In the genomic region with DNA sequence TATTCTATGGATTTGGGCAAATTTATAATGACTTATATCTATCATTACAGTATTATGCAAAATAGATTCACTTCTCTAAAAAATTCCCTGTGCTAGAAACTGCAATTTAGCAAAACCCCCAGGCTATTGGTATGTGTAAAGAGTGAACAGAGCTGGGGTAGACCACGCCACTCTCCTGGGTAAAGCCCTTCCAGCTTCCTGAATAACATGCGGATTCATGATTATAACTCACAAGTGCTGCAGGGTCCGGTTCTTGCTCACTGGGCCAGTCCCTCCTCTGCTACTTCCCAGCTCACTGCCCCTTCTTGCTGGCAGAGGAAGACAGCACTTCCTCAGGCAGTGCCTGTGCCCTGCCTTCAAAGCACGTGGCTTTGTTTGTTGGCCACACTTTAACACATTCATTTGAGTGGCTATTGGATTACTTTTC, we compare ENCODE assay signal across 1 cellular context.
TF ChIP-seq lines count a peak whose summit lies in the region.

No MANE protein-coding gene starts in this region.

TF ChIP-seq in GM12878, 131 proteins besides CTCF, POLR2A, EP300 and RAD21 (continues in another document):
- TF ChIP-seq RUNX3 (IDR thresholded peaks at IDR 0.05; ENCODE audit: low read length) (peak; percentile 22; the same call in 1 of the 2 replicates), ZBTB11 (CRISPR knock-in tag; IDR thresholded peaks at IDR 0.05) (no peak), BMI1 (IDR thresholded peaks at IDR 0.05; ENCODE audit: borderline replicate concordance) (no peak), TCF12 (IDR thresholded peaks at IDR 0.05; ENCODE audit: low read depth, low read length) (no peak), PML (IDR thresholded peaks at IDR 0.05; ENCODE audit: low read length) (peak; percentile 57; the same call in 1 of the 2 replicates), SPI1 (IDR thresholded peaks at IDR 0.05; ENCODE audit: borderline replicate concordance, insufficient read depth, low read depth, low read length) (peak; percentile 56), PAX5 (IDR thresholded peaks at IDR 0.05; ENCODE audit: borderline replicate concordance, low read depth, low read length) (no peak), STAT1 (conservative IDR thresholded peaks at IDR 0.05) (no peak), CUX1 (IDR thresholded peaks at IDR 0.05; ENCODE audit: insufficient replicate concordance, low read depth, low read length) (no peak), KDM1A (IDR thresholded peaks at IDR 0.05; ENCODE audit: borderline replicate concordance) (no peak), KLF5 (IDR thresholded peaks at IDR 0.05; ENCODE audit: partially characterized antibody) (no peak), NRF1 (conservative IDR thresholded peaks at IDR 0.05; ENCODE audit: low read depth, low read length) (no peak), RCOR1 (conservative IDR thresholded peaks at IDR 0.05; ENCODE audit: low read depth, low read length) (no peak), PBX3 (IDR thresholded peaks at IDR 0.05; ENCODE audit: insufficient replicate concordance, low read depth, low read length) (no peak), E2F8 (IDR thresholded peaks at IDR 0.05; ENCODE audit: low read depth, partially characterized antibody) (no peak), SREBF1 (IDR thresholded peaks at IDR 0.05; ENCODE audit: low read length) (no peak), ZSCAN29 (IDR thresholded peaks at IDR 0.05) (no peak)
- TF ChIP-seq, protein P1, sequence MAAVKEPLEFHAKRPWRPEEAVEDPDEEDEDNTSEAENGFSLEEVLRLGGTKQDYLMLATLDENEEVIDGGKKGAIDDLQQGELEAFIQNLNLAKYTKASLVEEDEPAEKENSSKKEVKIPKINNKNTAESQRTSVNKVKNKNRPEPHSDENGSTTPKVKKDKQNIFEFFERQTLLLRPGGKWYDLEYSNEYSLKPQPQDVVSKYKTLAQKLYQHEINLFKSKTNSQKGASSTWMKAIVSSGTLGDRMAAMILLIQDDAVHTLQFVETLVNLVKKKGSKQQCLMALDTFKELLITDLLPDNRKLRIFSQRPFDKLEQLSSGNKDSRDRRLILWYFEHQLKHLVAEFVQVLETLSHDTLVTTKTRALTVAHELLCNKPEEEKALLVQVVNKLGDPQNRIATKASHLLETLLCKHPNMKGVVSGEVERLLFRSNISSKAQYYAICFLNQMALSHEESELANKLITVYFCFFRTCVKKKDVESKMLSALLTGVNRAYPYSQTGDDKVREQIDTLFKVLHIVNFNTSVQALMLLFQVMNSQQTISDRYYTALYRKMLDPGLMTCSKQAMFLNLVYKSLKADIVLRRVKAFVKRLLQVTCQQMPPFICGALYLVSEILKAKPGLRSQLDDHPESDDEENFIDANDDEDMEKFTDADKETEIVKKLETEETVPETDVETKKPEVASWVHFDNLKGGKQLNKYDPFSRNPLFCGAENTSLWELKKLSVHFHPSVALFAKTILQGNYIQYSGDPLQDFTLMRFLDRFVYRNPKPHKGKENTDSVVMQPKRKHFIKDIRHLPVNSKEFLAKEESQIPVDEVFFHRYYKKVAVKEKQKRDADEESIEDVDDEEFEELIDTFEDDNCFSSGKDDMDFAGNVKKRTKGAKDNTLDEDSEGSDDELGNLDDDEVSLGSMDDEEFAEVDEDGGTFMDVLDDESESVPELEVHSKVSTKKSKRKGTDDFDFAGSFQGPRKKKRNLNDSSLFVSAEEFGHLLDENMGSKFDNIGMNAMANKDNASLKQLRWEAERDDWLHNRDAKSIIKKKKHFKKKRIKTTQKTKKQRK (IDR thresholded peaks at IDR 0.05; ENCODE audit: low read depth, low read length), result no peak
- TF ChIP-seq, protein P2, sequence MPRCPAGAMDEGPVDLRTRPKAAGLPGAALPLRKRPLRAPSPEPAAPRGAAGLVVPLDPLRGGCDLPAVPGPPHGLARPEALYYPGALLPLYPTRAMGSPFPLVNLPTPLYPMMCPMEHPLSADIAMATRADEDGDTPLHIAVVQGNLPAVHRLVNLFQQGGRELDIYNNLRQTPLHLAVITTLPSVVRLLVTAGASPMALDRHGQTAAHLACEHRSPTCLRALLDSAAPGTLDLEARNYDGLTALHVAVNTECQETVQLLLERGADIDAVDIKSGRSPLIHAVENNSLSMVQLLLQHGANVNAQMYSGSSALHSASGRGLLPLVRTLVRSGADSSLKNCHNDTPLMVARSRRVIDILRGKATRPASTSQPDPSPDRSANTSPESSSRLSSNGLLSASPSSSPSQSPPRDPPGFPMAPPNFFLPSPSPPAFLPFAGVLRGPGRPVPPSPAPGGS (IDR thresholded peaks at IDR 0.05; ENCODE audit: borderline replicate concordance, insufficient read depth, low read depth, low read length, poor library complexity, severe bottlenecking), result no peak
- TF ChIP-seq, protein P3, sequence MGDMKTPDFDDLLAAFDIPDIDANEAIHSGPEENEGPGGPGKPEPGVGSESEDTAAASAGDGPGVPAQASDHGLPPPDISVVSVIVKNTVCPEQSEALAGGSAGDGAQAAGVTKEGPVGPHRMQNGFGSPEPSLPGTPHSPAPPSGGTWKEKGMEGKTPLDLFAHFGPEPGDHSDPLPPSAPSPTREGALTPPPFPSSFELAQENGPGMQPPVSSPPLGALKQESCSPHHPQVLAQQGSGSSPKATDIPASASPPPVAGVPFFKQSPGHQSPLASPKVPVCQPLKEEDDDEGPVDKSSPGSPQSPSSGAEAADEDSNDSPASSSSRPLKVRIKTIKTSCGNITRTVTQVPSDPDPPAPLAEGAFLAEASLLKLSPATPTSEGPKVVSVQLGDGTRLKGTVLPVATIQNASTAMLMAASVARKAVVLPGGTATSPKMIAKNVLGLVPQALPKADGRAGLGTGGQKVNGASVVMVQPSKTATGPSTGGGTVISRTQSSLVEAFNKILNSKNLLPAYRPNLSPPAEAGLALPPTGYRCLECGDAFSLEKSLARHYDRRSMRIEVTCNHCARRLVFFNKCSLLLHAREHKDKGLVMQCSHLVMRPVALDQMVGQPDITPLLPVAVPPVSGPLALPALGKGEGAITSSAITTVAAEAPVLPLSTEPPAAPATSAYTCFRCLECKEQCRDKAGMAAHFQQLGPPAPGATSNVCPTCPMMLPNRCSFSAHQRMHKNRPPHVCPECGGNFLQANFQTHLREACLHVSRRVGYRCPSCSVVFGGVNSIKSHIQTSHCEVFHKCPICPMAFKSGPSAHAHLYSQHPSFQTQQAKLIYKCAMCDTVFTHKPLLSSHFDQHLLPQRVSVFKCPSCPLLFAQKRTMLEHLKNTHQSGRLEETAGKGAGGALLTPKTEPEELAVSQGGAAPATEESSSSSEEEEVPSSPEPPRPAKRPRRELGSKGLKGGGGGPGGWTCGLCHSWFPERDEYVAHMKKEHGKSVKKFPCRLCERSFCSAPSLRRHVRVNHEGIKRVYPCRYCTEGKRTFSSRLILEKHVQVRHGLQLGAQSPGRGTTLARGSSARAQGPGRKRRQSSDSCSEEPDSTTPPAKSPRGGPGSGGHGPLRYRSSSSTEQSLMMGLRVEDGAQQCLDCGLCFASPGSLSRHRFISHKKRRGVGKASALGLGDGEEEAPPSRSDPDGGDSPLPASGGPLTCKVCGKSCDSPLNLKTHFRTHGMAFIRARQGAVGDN (IDR thresholded peaks at IDR 0.05), result peak; percentile 63
- TF ChIP-seq, protein P4, sequence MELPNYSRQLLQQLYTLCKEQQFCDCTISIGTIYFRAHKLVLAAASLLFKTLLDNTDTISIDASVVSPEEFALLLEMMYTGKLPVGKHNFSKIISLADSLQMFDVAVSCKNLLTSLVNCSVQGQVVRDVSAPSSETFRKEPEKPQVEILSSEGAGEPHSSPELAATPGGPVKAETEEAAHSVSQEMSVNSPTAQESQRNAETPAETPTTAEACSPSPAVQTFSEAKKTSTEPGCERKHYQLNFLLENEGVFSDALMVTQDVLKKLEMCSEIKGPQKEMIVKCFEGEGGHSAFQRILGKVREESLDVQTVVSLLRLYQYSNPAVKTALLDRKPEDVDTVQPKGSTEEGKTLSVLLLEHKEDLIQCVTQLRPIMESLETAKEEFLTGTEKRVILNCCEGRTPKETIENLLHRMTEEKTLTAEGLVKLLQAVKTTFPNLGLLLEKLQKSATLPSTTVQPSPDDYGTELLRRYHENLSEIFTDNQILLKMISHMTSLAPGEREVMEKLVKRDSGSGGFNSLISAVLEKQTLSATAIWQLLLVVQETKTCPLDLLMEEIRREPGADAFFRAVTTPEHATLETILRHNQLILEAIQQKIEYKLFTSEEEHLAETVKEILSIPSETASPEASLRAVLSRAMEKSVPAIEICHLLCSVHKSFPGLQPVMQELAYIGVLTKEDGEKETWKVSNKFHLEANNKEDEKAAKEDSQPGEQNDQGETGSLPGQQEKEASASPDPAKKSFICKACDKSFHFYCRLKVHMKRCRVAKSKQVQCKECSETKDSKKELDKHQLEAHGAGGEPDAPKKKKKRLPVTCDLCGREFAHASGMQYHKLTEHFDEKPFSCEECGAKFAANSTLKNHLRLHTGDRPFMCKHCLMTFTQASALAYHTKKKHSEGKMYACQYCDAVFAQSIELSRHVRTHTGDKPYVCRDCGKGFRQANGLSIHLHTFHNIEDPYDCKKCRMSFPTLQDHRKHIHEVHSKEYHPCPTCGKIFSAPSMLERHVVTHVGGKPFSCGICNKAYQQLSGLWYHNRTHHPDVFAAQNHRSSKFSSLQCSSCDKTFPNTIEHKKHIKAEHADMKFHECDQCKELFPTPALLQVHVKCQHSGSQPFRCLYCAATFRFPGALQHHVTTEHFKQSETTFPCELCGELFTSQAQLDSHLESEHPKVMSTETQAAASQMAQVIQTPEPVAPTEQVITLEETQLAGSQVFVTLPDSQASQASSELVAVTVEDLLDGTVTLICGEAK (IDR thresholded peaks at IDR 0.05; ENCODE audit: borderline replicate concordance), result no peak
